Comparison of ENCODE assay signal across 18 cellular contexts in genomic region chr4:69194166-69194565, GRCh38. TPM values are rescaled to one million over a fixed set of nuclear protein-coding genes. Genes with fewer than 3 reads are reported as not detected.
A peak's percentile ranks its signal among the peaks of the same experiment; 100 is the strongest.
DNase-seq lines count a peak whose midpoint lies in the region; ATAC-seq and TF ChIP-seq lines count a peak whose summit lies in the region.
"Had no signal": no experiment of that assay in that cellular context is flagged by ENCODE, and none has a peak within 500 bp of the region (broad histone marks: within the 10 kb centered on the region; RNA-seq: fewer than 3 reads in every experiment).

No MANE protein-coding gene starts in this region.

- H3K27me3 ChIP-seq in right lobe of liver: no peaks in the 10 kb centered on the region

- TF ChIP-seq CTCF in right lobe of liver (IDR thresholded peaks at IDR 0.05): no peak

- no peak overlapping the region for H3K4me3 ChIP-seq in right lobe of liver
- H3K4me3 ChIP-seq: HAP-1 had no signal

- no peak for TF ChIP-seq POLR2A in right lobe of liver (IDR thresholded peaks at IDR 0.05)

- ATAC-seq in left lobe of liver (peak; percentile 66), right lobe of liver (peak in 3 of 4 donors; percentile 60 to 78 (median 66))

- H3K36me3 ChIP-seq in right lobe of liver: no peaks in the 10 kb centered on the region
- H3K36me3 ChIP-seq: HAP-1 had no signal

- WGBS in right lobe of liver (ENCODE audit: insufficient coverage, low coverage, low lambda C conversion rate, missing lambda C conversion rate): 86% methylated on average over 3 of the region's 3 CpGs

- H3K9me3 ChIP-seq in right lobe of liver: no peaks in the 10 kb centered on the region
- H3K9me3 ChIP-seq: HAP-1 had no signal

- no peak overlapping the region for H3K27ac ChIP-seq in right lobe of liver

- intact Hi-C loops in right lobe of liver (cut with DNase I): no loop called here

- peaks cover 0 to 10% (median 3%) of the 10 kb centered on the region in 4 donors for H3K4me1 ChIP-seq in right lobe of liver
- H3K4me1 ChIP-seq: HAP-1 had no signal

- DNase-seq in DMS53 (lab: John Stamatoyannopoulos, UW) (peak; percentile 40), DMS53 treated with DMSO at 0.1 percent for 48 hours (lab: John Stamatoyannopoulos, UW; ENCODE audit: unreplicated experiment) (peak; percentile 4), left lobe of liver (ENCODE audit: low spot score) (no peak), right lobe of liver (no peak), NCI-H226 (no peak)
- no peak for DNase-seq in activated T-cell treated with anti-CD3 and anti-CD28 coated beads, Interleukin-2, amount 50 U/mL, for 1 hour
- DNase-seq: C1 segment of cervical spinal cord; Calu3; CD4-positive, alpha-beta memory T cell; DMS79 treated with DMSO at 0.1 percent for 48 hours; GF-D8; GOT3; HFFc6 had no signal

RNA-seq across cellular contexts. Expression of gene UGT2B11, which starts 20.4 kb away (rescaled TPM):
- total RNA-seq in left lobe of liver (0.25 TPM), right lobe of liver (1 to 10 TPM in 3 of 6 experiments, under 1 TPM in 3; 0.29 to 1.4 (median 1.1) TPM)
- total RNA-seq: A172; A673; Calu3; CD4-positive, alpha-beta memory T cell; Daoy; G401; HFFc6 had no signal

Comparison
In these comparisons a context has a peak if more than half of its experiments do, and no peak if none do; other contexts are left out.
1. DNase-seq: peak in DMS53 (single experiment) and DMS53 treated with DMSO at 0.1 percent for 48 hours (single experiment); none in left lobe of liver (single experiment), right lobe of liver (0 of 3), NCI-H226 (single experiment) and activated T-cell treated with anti-CD3 and anti-CD28 coated beads, Interleukin-2, amount 50 U/mL, for 1 hour (single experiment).